23 cellular contexts compared by ENCODE assay signal in genomic region chr17:28295677-28296578, GRCh38. TPM values are rescaled to one million over a fixed set of nuclear protein-coding genes. Genes with fewer than 3 reads are reported as not detected.
DNase-seq lines count a peak whose midpoint lies in the region; ATAC-seq and FAIRE-seq lines count a peak whose summit lies in the region.
"Had no signal": no experiment of that assay in that cellular context is flagged by ENCODE, and none has a peak within 500 bp of the region (broad histone marks: within the 10 kb centered on the region; RNA-seq: fewer than 3 reads in every experiment).

No MANE protein-coding gene starts in this region.

- intact Hi-C loops in activated CD4-positive, alpha-beta memory T cell treated with anti-CD3 and anti-CD28 coated beads for 36 hours (cut with micrococcal nuclease): loop anchor here (1.0 kb wide), 1 partner anchor 18 kb away; no protein-coding TSS in a partner anchor

- POLR2A ChIA-PET in activated CD4-positive, alpha-beta memory T cell treated with anti-CD3 and anti-CD28 coated beads for 36 hours (lab: Charles Lee): interaction anchor here (0.8 to 1.3 kb wide), 3 partner anchors 15 to 24 kb away, joined by 3 to 6 read pairs (median 5); no protein-coding TSS in a partner anchor
- POLR2A ChIA-PET in activated CD4-positive, alpha-beta memory T cell treated with anti-CD3 and anti-CD28 coated beads, Interleukin-2, amount 10 ng/mL, durations not matched to agents 7 days and 5 days (lab: Charles Lee): no interaction called here

- peak overlapping the region; percentile 55 for H3K27ac Mint-ChIP-seq in activated CD4-positive, alpha-beta memory T cell treated with anti-CD3 and anti-CD28 coated beads for 36 hours
- no peak overlapping the region for H3K27ac Mint-ChIP-seq in activated CD4-positive, alpha-beta memory T cell treated with anti-CD3 and anti-CD28 coated beads, Interleukin-2, amount 10 ng/mL, durations not matched to agents 7 days and 5 days
- H3K27ac Mint-ChIP-seq in activated naive CD8-positive, alpha-beta T cell treated with anti-CD3 and anti-CD28 coated beads, Interleukin-2, amount 50 U/mL, for 24 hours: peak overlapping the region; percentile 82
- H3K27ac Mint-ChIP-seq: B cell; CD8-positive, alpha-beta T cell; HFFc6; neural progenitor cell had no signal

- DNase-seq in activated CD4-positive, alpha-beta memory T cell treated with anti-CD3 and anti-CD28 coated beads for 36 hours: no peak
- DNase-seq in activated CD4-positive, alpha-beta memory T cell treated with anti-CD3 and anti-CD28 coated beads, Interleukin-2, amount 10 ng/mL, durations not matched to agents 7 days and 5 days: no peak
- no peak for DNase-seq in GM19239 (ENCODE audit: insufficient read length, low spot score)
- no peak for DNase-seq in activated naive CD8-positive, alpha-beta T cell treated with anti-CD3 and anti-CD28 coated beads, Interleukin-2, amount 50 U/mL, for 24 hours
- no peak for DNase-seq in stimulated activated naive CD8-positive, alpha-beta T cell treated with anti-CD3 and anti-CD28 coated beads, Interleukin-15, Interleukin-2, amounts not matched to agents 100 U/mL and 50 U/mL, for 24 hours
- no peak for DNase-seq in central memory CD4-positive, alpha-beta T cell
- DNase-seq: CD8-positive, alpha-beta T cell; DMS 273 treated with DMSO at 0.1 percent for 48 hours; EL; esophagus squamous epithelium; foreskin melanocyte; GOT3; HFFc6; NCI-H1436; NCI-H2081 treated with DMSO at 0.1 percent for 48 hours; NCI-H446; SIG-M5; stimulated activated CD4-positive, alpha-beta T cell treated with anti-CD3 and anti-CD28 coated beads, Interleukin-2, amount 100 ng/mL, for 24 hours; testis had no signal

- H3K4me1 Mint-ChIP-seq in activated CD4-positive, alpha-beta memory T cell treated with anti-CD3 and anti-CD28 coated beads for 36 hours (ENCODE audit: low read depth): peaks cover 15% of the 10 kb centered on the region
- H3K4me1 Mint-ChIP-seq in activated CD4-positive, alpha-beta memory T cell treated with anti-CD3 and anti-CD28 coated beads, Interleukin-2, amount 10 ng/mL, durations not matched to agents 7 days and 5 days: peaks cover 3% of the 10 kb centered on the region
- peaks cover 15% of the 10 kb centered on the region for H3K4me1 Mint-ChIP-seq in activated naive CD8-positive, alpha-beta T cell treated with anti-CD3 and anti-CD28 coated beads, Interleukin-2, amount 50 U/mL, for 24 hours

- H3K27me3 Mint-ChIP-seq in activated CD4-positive, alpha-beta memory T cell treated with anti-CD3 and anti-CD28 coated beads for 36 hours: peaks cover 14% of the 10 kb centered on the region
- peaks cover 20% of the 10 kb centered on the region for H3K27me3 Mint-ChIP-seq in activated CD4-positive, alpha-beta memory T cell treated with anti-CD3 and anti-CD28 coated beads, Interleukin-2, amount 10 ng/mL, durations not matched to agents 7 days and 5 days
- H3K27me3 Mint-ChIP-seq in activated naive CD8-positive, alpha-beta T cell treated with anti-CD3 and anti-CD28 coated beads, Interleukin-2, amount 50 U/mL, for 24 hours: peaks cover 20% of the 10 kb centered on the region
- H3K27me3 Mint-ChIP-seq: B cell had no signal

- no peaks in the 10 kb centered on the region for H3K9me3 Mint-ChIP-seq in activated CD4-positive, alpha-beta memory T cell treated with anti-CD3 and anti-CD28 coated beads for 36 hours
- no peaks in the 10 kb centered on the region for H3K9me3 Mint-ChIP-seq in activated CD4-positive, alpha-beta memory T cell treated with anti-CD3 and anti-CD28 coated beads, Interleukin-2, amount 10 ng/mL, durations not matched to agents 7 days and 5 days
- no peaks in the 10 kb centered on the region for H3K9me3 Mint-ChIP-seq in activated naive CD8-positive, alpha-beta T cell treated with anti-CD3 and anti-CD28 coated beads, Interleukin-2, amount 50 U/mL, for 24 hours
- H3K9me3 Mint-ChIP-seq: CD8-positive, alpha-beta T cell; HFFc6; neural progenitor cell had no signal

- no peaks in the 10 kb centered on the region for H3K36me3 Mint-ChIP-seq in activated CD4-positive, alpha-beta memory T cell treated with anti-CD3 and anti-CD28 coated beads for 36 hours
- no peaks in the 10 kb centered on the region for H3K36me3 Mint-ChIP-seq in activated CD4-positive, alpha-beta memory T cell treated with anti-CD3 and anti-CD28 coated beads, Interleukin-2, amount 10 ng/mL, durations not matched to agents 7 days and 5 days (ENCODE audit: low read depth)
- no peaks in the 10 kb centered on the region for H3K36me3 Mint-ChIP-seq in activated naive CD8-positive, alpha-beta T cell treated with anti-CD3 and anti-CD28 coated beads, Interleukin-2, amount 50 U/mL, for 24 hours (ENCODE audit: low read depth)
- H3K36me3 Mint-ChIP-seq: CD8-positive, alpha-beta T cell; neural progenitor cell had no signal

- FAIRE-seq in GM19239 (lab: Jason Lieb, UNC): peak; percentile 75

- H3K4me3 Mint-ChIP-seq in activated CD4-positive, alpha-beta memory T cell treated with anti-CD3 and anti-CD28 coated beads for 36 hours: no peak overlapping the region
- H3K4me3 Mint-ChIP-seq in activated CD4-positive, alpha-beta memory T cell treated with anti-CD3 and anti-CD28 coated beads, Interleukin-2, amount 10 ng/mL, durations not matched to agents 7 days and 5 days: no peak overlapping the region
- H3K4me3 Mint-ChIP-seq in activated naive CD8-positive, alpha-beta T cell treated with anti-CD3 and anti-CD28 coated beads, Interleukin-2, amount 50 U/mL, for 24 hours: peak overlapping the region; percentile 37
- H3K4me3 Mint-ChIP-seq: B cell; CD8-positive, alpha-beta T cell; HFFc6; neural progenitor cell had no signal

- CTCF ChIA-PET in activated CD4-positive, alpha-beta memory T cell treated with anti-CD3 and anti-CD28 coated beads for 36 hours (lab: Charles Lee): interaction anchor here (1.1 to 1.9 kb wide), 4 partner anchors 11 to 24 kb away, joined by 3 to 4 read pairs (median 3); partner anchors contain the start of gene TMEM97
- CTCF ChIA-PET in activated CD4-positive, alpha-beta memory T cell treated with anti-CD3 and anti-CD28 coated beads, Interleukin-2, amount 10 ng/mL, durations not matched to agents 7 days and 5 days (lab: Charles Lee): no interaction called here

- peak; percentile 95 for ATAC-seq in activated naive CD8-positive, alpha-beta T cell treated with anti-CD3 and anti-CD28 coated beads, Interleukin-2, amount 50 U/mL, for 24 hours
- peak; percentile 93 for ATAC-seq in stimulated activated naive CD8-positive, alpha-beta T cell treated with anti-CD3 and anti-CD28 coated beads, Interleukin-15, Interleukin-2, amounts not matched to agents 100 U/mL and 50 U/mL, for 24 hours
- no peak for ATAC-seq in GM18858 (IDR thresholded peaks at IDR 0.05; ENCODE audit: unreplicated experiment)
- ATAC-seq in HG03439 (IDR thresholded peaks at IDR 0.05; ENCODE audit: unreplicated experiment): no peak
- ATAC-seq: CD8-positive, alpha-beta T cell had no signal

RNA-seq across cellular contexts. Expression of gene TMEM97, which starts 23.1 kb away (rescaled TPM):
- 10 to 100 TPM; 27.1 to 29.8 TPM for total RNA-seq in activated CD4-positive, alpha-beta memory T cell treated with anti-CD3 and anti-CD28 coated beads for 36 hours
- 10 to 100 TPM; 23.3 to 26.6 TPM for total RNA-seq in activated CD4-positive, alpha-beta memory T cell treated with anti-CD3 and anti-CD28 coated beads, Interleukin-2, amount 10 ng/mL, durations not matched to agents 7 days and 5 days

RNA-seq across cellular contexts. Expression of gene IFT20, which starts 39.3 kb away (rescaled TPM):
- 10 to 100 TPM; 20.3 to 20.6 TPM for total RNA-seq in activated CD4-positive, alpha-beta memory T cell treated with anti-CD3 and anti-CD28 coated beads for 36 hours
- 10 to 100 TPM; 22.2 to 25.7 TPM for total RNA-seq in activated CD4-positive, alpha-beta memory T cell treated with anti-CD3 and anti-CD28 coated beads, Interleukin-2, amount 10 ng/mL, durations not matched to agents 7 days and 5 days

RNA-seq across cellular contexts. Expression of gene TNFAIP1, which starts 39.6 kb away (rescaled TPM):
- total RNA-seq in activated CD4-positive, alpha-beta memory T cell treated with anti-CD3 and anti-CD28 coated beads for 36 hours: 10 to 100 TPM; 24.4 to 27.3 TPM
- 10 to 100 TPM; 25.2 to 26.5 TPM for total RNA-seq in activated CD4-positive, alpha-beta memory T cell treated with anti-CD3 and anti-CD28 coated beads, Interleukin-2, amount 10 ng/mL, durations not matched to agents 7 days and 5 days

Comparison
In these comparisons a context has a peak if more than half of its experiments do, and no peak if none do; other contexts are left out.
1. ATAC-seq: peak in activated naive CD8-positive, alpha-beta T cell treated with anti-CD3 and anti-CD28 coated beads, Interleukin-2, amount 50 U/mL, for 24 hours (single experiment) and stimulated activated naive CD8-positive, alpha-beta T cell treated with anti-CD3 and anti-CD28 coated beads, Interleukin-15, Interleukin-2, amounts not matched to agents 100 U/mL and 50 U/mL, for 24 hours (single experiment); none in GM18858 (single experiment) and HG03439 (single experiment).